Comparison of ENCODE assay signal across 1 cellular context in the genomic region with DNA sequence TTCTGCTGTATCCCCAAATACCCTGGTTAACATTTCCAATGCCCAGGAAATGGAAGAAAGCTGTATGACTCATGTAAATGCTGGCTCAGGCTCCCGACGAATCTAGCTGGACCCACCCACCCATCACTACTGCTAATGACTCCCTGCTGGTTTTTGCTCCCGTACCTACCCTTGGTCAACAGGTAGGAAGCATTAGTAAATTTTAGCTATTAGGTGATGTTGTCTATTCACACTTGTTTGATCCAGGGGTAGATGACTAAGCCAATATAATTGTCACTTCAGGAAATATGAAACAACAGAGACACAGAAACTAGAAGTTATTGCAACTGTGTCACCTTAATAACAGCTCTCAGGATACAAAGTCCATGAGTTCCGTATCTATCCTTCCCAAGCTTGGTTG.
TF ChIP-seq lines count a peak whose summit lies in the region.

No MANE protein-coding gene starts in this region.

TF ChIP-seq in HCT116, 20 proteins besides CTCF, POLR2A, EP300 and RAD21 (continued from another document):
- no peak for TF ChIP-seq TCF7L2 (IDR thresholded peaks at IDR 0.05; ENCODE audit: borderline replicate concordance, extremely low read depth, insufficient read depth, insufficient read length)
- TF ChIP-seq POLR2AphosphoS5 (IDR thresholded peaks at IDR 0.05; ENCODE audit: low read depth, low read length): peak; percentile 23; the same call in 1 of the 2 replicates
- peak; percentile 93 for TF ChIP-seq SP1 (IDR thresholded peaks at IDR 0.05; ENCODE audit: low read depth)
- TF ChIP-seq ZFX (IDR thresholded peaks at IDR 0.05): no peak
- peak; percentile 86; the same call in 1 of the 2 replicates for TF ChIP-seq CBX3 (IDR thresholded peaks at IDR 0.05; ENCODE audit: low read depth)
- no peak; the same call in 1 of the 2 replicates for TF ChIP-seq ELF1 (IDR thresholded peaks at IDR 0.05; ENCODE audit: borderline replicate concordance, low read depth)
- TF ChIP-seq JUND (IDR thresholded peaks at IDR 0.05): peak; percentile 94
- no peak for TF ChIP-seq EZH2phosphoT487 (IDR thresholded peaks at IDR 0.05; ENCODE audit: borderline replicate concordance)
- peak; percentile 55; the same call in 1 of the 2 replicates for TF ChIP-seq SRF (IDR thresholded peaks at IDR 0.05; ENCODE audit: low read depth)
- TF ChIP-seq EZH2 (IDR thresholded peaks at IDR 0.05): no peak
- TF ChIP-seq ZNF274 (IDR thresholded peaks at IDR 0.05; ENCODE audit: low read depth, low read length): no peak
- peak; percentile 87 for TF ChIP-seq FOSL1 (IDR thresholded peaks at IDR 0.05; ENCODE audit: low read depth)
